Comparison of ENCODE assay signal across 8 cellular contexts in the genomic region with DNA sequence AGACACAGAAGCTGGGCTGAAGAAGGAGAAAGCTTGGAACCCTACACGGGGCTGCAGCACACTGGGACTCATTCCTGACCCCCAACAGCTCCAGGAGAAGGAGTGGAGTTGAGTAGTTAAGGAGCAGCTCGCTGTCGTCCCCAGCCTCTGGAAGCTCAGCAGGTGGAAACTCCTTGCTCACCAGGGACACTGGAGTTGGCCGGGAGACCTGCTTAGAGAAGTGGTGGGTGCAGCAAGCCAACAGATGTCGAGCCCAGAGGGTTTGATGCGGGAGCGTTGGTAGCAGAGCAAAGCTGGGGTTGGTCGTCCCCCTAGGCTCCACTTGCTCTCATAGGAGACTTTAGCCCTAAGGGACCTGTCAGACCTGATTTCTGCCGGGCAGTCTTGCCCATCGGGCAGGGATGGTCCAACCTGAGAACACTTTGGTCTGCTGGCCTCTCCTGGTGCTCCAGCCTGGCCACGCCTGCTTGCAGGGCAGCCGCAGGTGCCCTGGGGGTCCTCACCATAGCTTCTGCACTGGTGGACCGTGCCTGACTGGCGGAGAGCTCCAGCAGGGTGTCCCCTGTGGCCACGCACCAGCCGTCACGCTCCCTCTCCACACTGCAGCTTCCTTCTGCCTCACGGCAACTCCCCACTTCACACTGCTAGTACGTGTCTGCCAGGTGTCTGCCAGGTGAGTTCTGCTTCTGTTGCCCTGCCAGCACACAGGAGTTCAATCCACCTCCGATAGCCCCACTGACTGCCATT.
"Had no signal": no experiment of that assay in that cellular context is flagged by ENCODE, and none has a peak within 500 bp of the region (broad histone marks: within the 10 kb centered on the region; RNA-seq: fewer than 3 reads in every experiment).

No MANE protein-coding gene starts in this region.

- DNase-seq: cerebellar nuclear complex; dermis blood vessel endothelial cell; stimulated activated naive B cell treated with anti-CD40 and anti-IgM and Interleukin-4, amounts not matched to agents 10 μg/mL and 1 μg/mL and 100 μg/mL, for 72 hours had no signal

- H3K9me3 Mint-ChIP-seq: activated naive CD4-positive, alpha-beta T cell treated with anti-CD3 and anti-CD28 coated beads, Interleukin-2, amount 50 U/mL, for 24 hours; neural crest cell; type B pancreatic cell had no signal

- H3K4me3 Mint-ChIP-seq: activated naive CD4-positive, alpha-beta T cell treated with anti-CD3 and anti-CD28 coated beads, Interleukin-2, amount 50 U/mL, for 24 hours; brain; neural crest cell; stimulated activated naive B cell treated with anti-CD40 and anti-IgM and Interleukin-4, amounts not matched to agents 10 μg/mL and 1 μg/mL and 100 μg/mL, for 72 hours; type B pancreatic cell had no signal

- H3K4me1 Mint-ChIP-seq: activated naive CD4-positive, alpha-beta T cell treated with anti-CD3 and anti-CD28 coated beads, Interleukin-2, amount 50 U/mL, for 24 hours; stimulated activated naive B cell treated with anti-CD40 and anti-IgM and Interleukin-4, amounts not matched to agents 10 μg/mL and 1 μg/mL and 100 μg/mL, for 72 hours had no signal

- H3K27ac Mint-ChIP-seq: activated naive CD4-positive, alpha-beta T cell treated with anti-CD3 and anti-CD28 coated beads, Interleukin-2, amount 50 U/mL, for 24 hours; stimulated activated naive B cell treated with anti-CD40 and anti-IgM and Interleukin-4, amounts not matched to agents 10 μg/mL and 1 μg/mL and 100 μg/mL, for 72 hours; type B pancreatic cell had no signal

- H3K36me3 Mint-ChIP-seq: activated naive CD4-positive, alpha-beta T cell treated with anti-CD3 and anti-CD28 coated beads, Interleukin-2, amount 50 U/mL, for 24 hours; brain; stimulated activated naive B cell treated with anti-CD40 and anti-IgM and Interleukin-4, amounts not matched to agents 10 μg/mL and 1 μg/mL and 100 μg/mL, for 72 hours; type B pancreatic cell had no signal

- H3K27me3 Mint-ChIP-seq: activated naive CD4-positive, alpha-beta T cell treated with anti-CD3 and anti-CD28 coated beads, Interleukin-2, amount 50 U/mL, for 24 hours; stimulated activated naive B cell treated with anti-CD40 and anti-IgM and Interleukin-4, amounts not matched to agents 10 μg/mL and 1 μg/mL and 100 μg/mL, for 72 hours; type B pancreatic cell had no signal

- ATAC-seq: activated CD4-positive, CD25-positive, alpha-beta regulatory T cell treated with anti-CD3 and anti-CD28 coated beads, Interleukin-2, amount 50 U/mL, for 24 hours; stimulated activated naive B cell treated with anti-CD40 and anti-IgM and Interleukin-4, amounts not matched to agents 10 μg/mL and 1 μg/mL and 100 μg/mL, for 72 hours had no signal
